6 cellular contexts compared by ENCODE assay signal in genomic region chr4:60365176-60365575, GRCh38.
"Had no signal": no experiment of that assay in that cellular context is flagged by ENCODE, and none has a peak within 500 bp of the region (broad histone marks: within the 10 kb centered on the region; RNA-seq: fewer than 3 reads in every experiment).

No MANE protein-coding gene starts in this region.

- H3K27ac Mint-ChIP-seq: H9, IgD-negative memory B cell had no signal

- H3K4me1 Mint-ChIP-seq: IgD-negative memory B cell had no signal

- DNase-seq: GOT3, H9, HCEC 1CT had no signal

- H3K36me3 Mint-ChIP-seq: IgD-negative memory B cell had no signal

- H3K4me3 Mint-ChIP-seq: H9 had no signal

- ATAC-seq: HepG2 had no signal

- H3K27me3 Mint-ChIP-seq: IgD-negative memory B cell had no signal

- H3K27ac ChIP-seq: HL-60 had no signal
